Comparison of ENCODE assay signal across 1 cellular context in genomic region chr7:92563345-92563744, GRCh38.
TF ChIP-seq lines count a peak whose summit lies in the region.

No MANE protein-coding gene starts in this region.

TF ChIP-seq in endothelial cell of umbilical vein, 7 proteins besides CTCF, POLR2A, EP300 and RAD21:
- TF ChIP-seq MAX (IDR thresholded peaks at IDR 0.05; ENCODE audit: insufficient read depth, insufficient read length) = no peak
- TF ChIP-seq GATA2 (IDR thresholded peaks at IDR 0.05; ENCODE audit: insufficient read depth, insufficient read length, low read depth, low read length) = no peak
- no peak for TF ChIP-seq FOS (IDR thresholded peaks at IDR 0.05; ENCODE audit: borderline replicate concordance, insufficient read depth, low read length)
- no peak for TF ChIP-seq POLR2AphosphoS5 (IDR thresholded peaks at IDR 0.05; ENCODE audit: insufficient read depth, low read depth, low read length)
- no peak for TF ChIP-seq JUN (IDR thresholded peaks at IDR 0.05; ENCODE audit: borderline replicate concordance, insufficient read depth, insufficient read length, low read depth)
- TF ChIP-seq MYC (IDR thresholded peaks at IDR 0.05; ENCODE audit: low read depth, low read length) = no peak
- no peak for TF ChIP-seq EZH2 (IDR thresholded peaks at IDR 0.05; ENCODE audit: borderline replicate concordance, low read depth, low read length, severe bottlenecking)
